ENCODE assay signal across 21 cellular contexts in genomic region chr17:9229160-9229825, GRCh38.
DNase-seq lines count a peak whose midpoint lies in the region; ATAC-seq, FAIRE-seq and TF ChIP-seq lines count a peak whose summit lies in the region.
"Had no signal": no experiment of that assay in that cellular context is flagged by ENCODE, and none has a peak within 500 bp of the region (broad histone marks: within the 10 kb centered on the region; RNA-seq: fewer than 3 reads in every experiment).

No MANE protein-coding gene starts in this region.

- no peak for TF ChIP-seq EP300 in gastroesophageal sphincter (IDR thresholded peaks at IDR 0.05)

- BruUV-seq in Calu3 (replicated peaks; lab: Mats Ljungman, UMichigan), result no TSS peak

- no peaks in the 10 kb centered on the region for H3K27me3 ChIP-seq in astrocyte (ENCODE audit: insufficient read depth, low read length)
- no peaks in the 10 kb centered on the region for H3K27me3 ChIP-seq in gastroesophageal sphincter

- no peak for TF ChIP-seq POLR2A in gastroesophageal sphincter (IDR thresholded peaks at IDR 0.05)

- intact Hi-C loops in Calu3 (cut with micrococcal nuclease; ENCODE audit: unreplicated experiment), result no loop called here

- H3K4me2 ChIP-seq in astrocyte (ENCODE audit: low read length), result peak overlapping the region; percentile 62
- H3K4me2 ChIP-seq: BLaER1 treated with 17β-estradiol and CSF1 and Interleukin-3, amounts not matched to agents 10 nM and 100 nM; PC-9 had no signal

- H3K9me3 Mint-ChIP-seq in activated naive CD8-positive, alpha-beta T cell treated with anti-CD3 and anti-CD28 coated beads, Interleukin-2, amount 10 ng/mL, durations not matched to agents 7 days and 5 days, result no peaks in the 10 kb centered on the region
- H3K9me3 Mint-ChIP-seq in activated naive CD8-positive, alpha-beta T cell treated with anti-CD3 and anti-CD28 coated beads, Interleukin-2, amount 50 U/mL, for 24 hours, result no peaks in the 10 kb centered on the region
- H3K9me3 Mint-ChIP-seq in astrocyte (ENCODE audit: unreplicated experiment) (no peaks in the 10 kb centered on the region), Calu3 (ENCODE audit: low read depth, unreplicated experiment) (no peaks in the 10 kb centered on the region)
- H3K9me3 Mint-ChIP-seq: CD4-positive, alpha-beta memory T cell had no signal

- no peaks in the 10 kb centered on the region for H3K36me3 ChIP-seq in astrocyte (ENCODE audit: insufficient read depth, low read length)
- no peaks in the 10 kb centered on the region for H3K36me3 ChIP-seq in gastroesophageal sphincter
- H3K36me3 ChIP-seq: BLaER1 treated with 17β-estradiol and CSF1 and Interleukin-3, amounts not matched to agents 10 nM and 100 nM had no signal

- H3K4me3 ChIP-seq in astrocyte (ENCODE audit: insufficient read depth, low read depth, low read length), result no peak overlapping the region
- H3K4me3 ChIP-seq in gastroesophageal sphincter, result no peak overlapping the region
- no peak overlapping the region for H3K4me3 ChIP-seq in skin epidermis
- H3K4me3 ChIP-seq: BLaER1 treated with 17β-estradiol and CSF1 and Interleukin-3, amounts not matched to agents 10 nM and 100 nM; GM12878; PC-9 had no signal

- no peak for FAIRE-seq in astrocyte (lab: Jason Lieb, UNC)
- FAIRE-seq: GM12878 had no signal

- no peak for ATAC-seq in activated naive CD8-positive, alpha-beta T cell treated with anti-CD3 and anti-CD28 coated beads, Interleukin-2, amount 10 ng/mL, durations not matched to agents 7 days and 5 days (ENCODE audit: low read depth)
- ATAC-seq in activated naive CD8-positive, alpha-beta T cell treated with anti-CD3 and anti-CD28 coated beads, Interleukin-2, amount 50 U/mL, for 24 hours, result no peak
- ATAC-seq in gastroesophageal sphincter (no peak), GM19463 (IDR thresholded peaks at IDR 0.05; ENCODE audit: unreplicated experiment) (no peak)
- ATAC-seq: GM12878 had no signal

- CTCF ChIA-PET in Calu3 (lab: Charles Lee), result interaction anchor here (0.6 kb wide), 1 partner anchor 1454 kb away, joined by 7 read pairs; no protein-coding TSS in a partner anchor

- TF ChIP-seq CTCF in astrocyte (IDR thresholded peaks at IDR 0.05; ENCODE audit: insufficient read depth, low read depth, low read length) (no peak), gastroesophageal sphincter (IDR thresholded peaks at IDR 0.05) (no peak), Calu3 (IDR thresholded peaks at IDR 0.05; ENCODE audit: unreplicated experiment) (no peak)

- 93 to 100% methylated on average over 2 of the region's 20 CpGs for WGBS in gastroesophageal sphincter (ENCODE audit: low coverage in 1 of 2), 2 donors

- H3K4me1 ChIP-seq in astrocyte (ENCODE audit: insufficient read depth, low read length) (peaks cover 17% of the 10 kb centered on the region), gastroesophageal sphincter (peaks cover 2 to 74% (median 11%) of the 10 kb centered on the region in 3 donors)
- H3K4me1 ChIP-seq: Caco-2 had no signal

- peaks cover 3% of the 10 kb centered on the region for H3K27me3 Mint-ChIP-seq in activated naive CD8-positive, alpha-beta T cell treated with anti-CD3 and anti-CD28 coated beads, Interleukin-2, amount 10 ng/mL, durations not matched to agents 7 days and 5 days
- peaks cover 8% of the 10 kb centered on the region for H3K27me3 Mint-ChIP-seq in activated naive CD8-positive, alpha-beta T cell treated with anti-CD3 and anti-CD28 coated beads, Interleukin-2, amount 50 U/mL, for 24 hours
- H3K27me3 Mint-ChIP-seq in astrocyte (ENCODE audit: low read depth, unreplicated experiment) (no peaks in the 10 kb centered on the region), Calu3 (ENCODE audit: unreplicated experiment) (no peaks in the 10 kb centered on the region)
- H3K27me3 Mint-ChIP-seq: CD4-positive, alpha-beta memory T cell had no signal

- no peaks in the 10 kb centered on the region for H3K4me1 Mint-ChIP-seq in activated naive CD8-positive, alpha-beta T cell treated with anti-CD3 and anti-CD28 coated beads, Interleukin-2, amount 10 ng/mL, durations not matched to agents 7 days and 5 days
- no peaks in the 10 kb centered on the region for H3K4me1 Mint-ChIP-seq in activated naive CD8-positive, alpha-beta T cell treated with anti-CD3 and anti-CD28 coated beads, Interleukin-2, amount 50 U/mL, for 24 hours
- H3K4me1 Mint-ChIP-seq in astrocyte (ENCODE audit: low read depth, unreplicated experiment), result no peaks in the 10 kb centered on the region
- H3K4me1 Mint-ChIP-seq in Calu3 (ENCODE audit: low read depth, unreplicated experiment), result no peaks in the 10 kb centered on the region

- POLR2A ChIA-PET in activated naive CD8-positive, alpha-beta T cell treated with anti-CD3 and anti-CD28 coated beads, Interleukin-2, amount 10 ng/mL, durations not matched to agents 7 days and 5 days (lab: Charles Lee), result no interaction called here

- H3K4me3 Mint-ChIP-seq in activated naive CD8-positive, alpha-beta T cell treated with anti-CD3 and anti-CD28 coated beads, Interleukin-2, amount 10 ng/mL, durations not matched to agents 7 days and 5 days, result no peak overlapping the region
- no peak overlapping the region for H3K4me3 Mint-ChIP-seq in activated naive CD8-positive, alpha-beta T cell treated with anti-CD3 and anti-CD28 coated beads, Interleukin-2, amount 50 U/mL, for 24 hours
- H3K4me3 Mint-ChIP-seq in astrocyte (ENCODE audit: unreplicated experiment), result no peak overlapping the region
- H3K4me3 Mint-ChIP-seq in Calu3 (ENCODE audit: low read depth, unreplicated experiment), result no peak overlapping the region
- H3K4me3 Mint-ChIP-seq: CD4-positive, alpha-beta memory T cell had no signal

- no peaks in the 10 kb centered on the region for H3K36me3 Mint-ChIP-seq in activated naive CD8-positive, alpha-beta T cell treated with anti-CD3 and anti-CD28 coated beads, Interleukin-2, amount 10 ng/mL, durations not matched to agents 7 days and 5 days
- no peaks in the 10 kb centered on the region for H3K36me3 Mint-ChIP-seq in activated naive CD8-positive, alpha-beta T cell treated with anti-CD3 and anti-CD28 coated beads, Interleukin-2, amount 50 U/mL, for 24 hours (ENCODE audit: low read depth)
- H3K36me3 Mint-ChIP-seq in astrocyte (ENCODE audit: low read depth, unreplicated experiment) (no peaks in the 10 kb centered on the region), Calu3 (ENCODE audit: insufficient read depth, unreplicated experiment) (no peaks in the 10 kb centered on the region)
- H3K36me3 Mint-ChIP-seq: CD4-positive, alpha-beta memory T cell had no signal

- H2AFZ ChIP-seq in astrocyte (ENCODE audit: low read depth, low read length), result peak overlapping the region; percentile 31
- H2AFZ ChIP-seq: PC-9 had no signal

- H3K9me3 ChIP-seq in astrocyte (ENCODE audit: insufficient read depth, low read depth, low read length) (no peaks in the 10 kb centered on the region), gastroesophageal sphincter (no peaks in the 10 kb centered on the region)
- H3K9me3 ChIP-seq: BLaER1 treated with 17β-estradiol and CSF1 and Interleukin-3, amounts not matched to agents 10 nM and 100 nM; Caco-2 had no signal

- peak overlapping the region; percentile 68 for H3K9ac ChIP-seq in astrocyte (ENCODE audit: low read length)
- H3K9ac ChIP-seq: BLaER1 treated with 17β-estradiol and CSF1 and Interleukin-3, amounts not matched to agents 10 nM and 100 nM had no signal

- peak overlapping the region; percentile 42 for H3K27ac Mint-ChIP-seq in activated naive CD8-positive, alpha-beta T cell treated with anti-CD3 and anti-CD28 coated beads, Interleukin-2, amount 10 ng/mL, durations not matched to agents 7 days and 5 days
- H3K27ac Mint-ChIP-seq in activated naive CD8-positive, alpha-beta T cell treated with anti-CD3 and anti-CD28 coated beads, Interleukin-2, amount 50 U/mL, for 24 hours, result no peak overlapping the region
- H3K27ac Mint-ChIP-seq in astrocyte (ENCODE audit: unreplicated experiment), result no peak overlapping the region
- no peak overlapping the region for H3K27ac Mint-ChIP-seq in Calu3 (ENCODE audit: unreplicated experiment)

- no peaks in the 10 kb centered on the region for H4K20me1 ChIP-seq in astrocyte (ENCODE audit: insufficient read depth, low read length)

- no peak for DNase-seq in activated naive CD8-positive, alpha-beta T cell treated with anti-CD3 and anti-CD28 coated beads, Interleukin-2, amount 10 ng/mL, durations not matched to agents 7 days and 5 days
- no peak for DNase-seq in activated naive CD8-positive, alpha-beta T cell treated with anti-CD3 and anti-CD28 coated beads, Interleukin-2, amount 50 U/mL, for 24 hours
- no peak for DNase-seq in astrocyte (ENCODE audit: low read depth)
- DNase-seq in activated CD8-positive, alpha-beta memory T cell treated with anti-CD3 and anti-CD28 coated beads for 24 hours, result no peak
- no peak for DNase-seq in Calu3
- DNase-seq: 8988T; Caco-2; CD4-positive, alpha-beta memory T cell; DND-41; GOT3; Kasumi-1; NCI-H187; NCI-H69; PC-9; RPMI8226; SIG-M5 had no signal

- H3K79me2 ChIP-seq in astrocyte (ENCODE audit: insufficient read depth, low read length), result no peaks in the 10 kb centered on the region

- peak overlapping the region; percentile 55 for H3K27ac ChIP-seq in astrocyte (ENCODE audit: low read depth, low read length)
- peak overlapping the region in 3 of 4 donors; percentile 80 to 92 (median 91) for H3K27ac ChIP-seq in gastroesophageal sphincter
- H3K27ac ChIP-seq in skin epidermis, result peak overlapping the region in 12 of 21 experiments; percentile 2 to 74 (median 48)
- H3K27ac ChIP-seq: BLaER1 treated with 17β-estradiol and CSF1 and Interleukin-3, amounts not matched to agents 10 nM and 100 nM; PC-9 had no signal
